12 cellular contexts compared by ENCODE assay signal in the genomic region with DNA sequence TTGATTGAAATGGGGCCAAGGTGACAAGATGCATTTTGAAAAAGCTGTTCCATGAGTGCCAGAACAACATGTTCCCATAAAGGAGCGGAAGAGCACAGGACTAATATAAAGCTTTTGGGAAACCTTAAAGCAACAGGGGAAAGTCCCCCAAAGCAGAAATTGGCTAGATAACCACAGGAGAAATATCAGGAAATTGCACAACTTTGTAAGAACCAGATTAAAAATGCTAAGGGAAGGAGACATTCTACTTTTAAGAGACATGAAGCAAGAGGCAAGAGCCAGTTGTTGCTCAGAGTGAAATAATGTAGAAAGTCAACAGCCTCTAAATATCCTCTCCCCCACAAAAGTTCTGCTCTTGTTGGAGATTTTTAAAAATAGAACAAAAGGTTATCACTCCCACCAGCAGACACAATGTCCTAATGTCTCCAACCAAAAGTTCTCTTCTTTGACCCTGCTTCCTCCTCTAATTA.
A peak's percentile ranks its signal among the peaks of the same experiment; 100 is the strongest.
DNase-seq lines count a peak whose midpoint lies in the region; ATAC-seq and TF ChIP-seq lines count a peak whose summit lies in the region.
"Had no signal": no experiment of that assay in that cellular context is flagged by ENCODE, and none has a peak within 500 bp of the region (broad histone marks: within the 10 kb centered on the region; RNA-seq: fewer than 3 reads in every experiment).

No MANE protein-coding gene starts in this region.

- H3K4me2 ChIP-seq in skeletal muscle satellite cell (ENCODE audit: low read length), result peak overlapping the region; percentile 23

- peak; percentile 65 to 74 for ATAC-seq in left cardiac atrium
- ATAC-seq in HG03025 (IDR thresholded peaks at IDR 0.05; ENCODE audit: low FRiP score, unreplicated experiment), result no peak
- no peak for ATAC-seq in stimulated activated effector memory CD8-positive, alpha-beta T cell treated with anti-CD3 and anti-CD28 coated beads, Interleukin-12 subunit alpha, Interleukin-12 subunit beta, amount 100 ng/mL, for 72 hours
- ATAC-seq: CD8-positive, alpha-beta T cell had no signal

- intact Hi-C loops in left cardiac atrium (cut with DNase I), result no loop called here

- H3K9ac ChIP-seq in skeletal muscle satellite cell (ENCODE audit: low read depth, low read length), result no peak overlapping the region

- H3K36me3 ChIP-seq in skeletal muscle satellite cell (ENCODE audit: insufficient read depth, low read length), result no peaks in the 10 kb centered on the region

- H3K27ac ChIP-seq in VCaP, result peak overlapping the region; percentile 36; the same call in 1 of the 2 replicates

- no peaks in the 10 kb centered on the region for H3K4me1 Mint-ChIP-seq in stimulated activated effector memory CD8-positive, alpha-beta T cell treated with anti-CD3 and anti-CD28 coated beads, Interleukin-12 subunit alpha, Interleukin-12 subunit beta, amount 100 ng/mL, for 72 hours

- no peaks in the 10 kb centered on the region for H3K36me3 Mint-ChIP-seq in stimulated activated effector memory CD8-positive, alpha-beta T cell treated with anti-CD3 and anti-CD28 coated beads, Interleukin-12 subunit alpha, Interleukin-12 subunit beta, amount 100 ng/mL, for 72 hours
- H3K36me3 Mint-ChIP-seq: CD8-positive, alpha-beta T cell had no signal

- no peak overlapping the region for H3K4me3 Mint-ChIP-seq in stimulated activated effector memory CD8-positive, alpha-beta T cell treated with anti-CD3 and anti-CD28 coated beads, Interleukin-12 subunit alpha, Interleukin-12 subunit beta, amount 100 ng/mL, for 72 hours
- H3K4me3 Mint-ChIP-seq: CD8-positive, alpha-beta T cell had no signal

- H3K4me1 ChIP-seq in skeletal muscle satellite cell (ENCODE audit: control insufficient read depth, insufficient read depth, low read length), result peaks cover 12% of the 10 kb centered on the region

- no peaks in the 10 kb centered on the region for H3K27me3 ChIP-seq in skeletal muscle satellite cell (ENCODE audit: control insufficient read depth, insufficient read depth, low read length)

- DNase-seq in HCEC 1CT, result peak; percentile 58
- DNase-seq in left cardiac atrium, result no peak
- DNase-seq in stimulated activated effector memory CD8-positive, alpha-beta T cell treated with anti-CD3 and anti-CD28 coated beads, Interleukin-12 subunit alpha, Interleukin-12 subunit beta, amount 100 ng/mL, for 72 hours (ENCODE audit: low spot score in 2 of 2), result no peak
- no peak for DNase-seq in cerebellar nuclear complex (lab: John Stamatoyannopoulos, UW)
- no peak for DNase-seq in retina
- DNase-seq: activated CD8-positive, alpha-beta memory T cell treated with anti-CD3 and anti-CD28 coated beads, Interleukin-2, amount 50 U/mL, for 4 hours; CD8-positive, alpha-beta T cell; NCI-H1930 had no signal

- H3K4me3 ChIP-seq in skeletal muscle satellite cell (ENCODE audit: low read length), result no peak overlapping the region

- no peak overlapping the region for H3K27ac Mint-ChIP-seq in stimulated activated effector memory CD8-positive, alpha-beta T cell treated with anti-CD3 and anti-CD28 coated beads, Interleukin-12 subunit alpha, Interleukin-12 subunit beta, amount 100 ng/mL, for 72 hours
- H3K27ac Mint-ChIP-seq: CD8-positive, alpha-beta T cell; progenitor cell of endocrine pancreas had no signal

- H3K9me3 ChIP-seq in skeletal muscle satellite cell (replicated peaks; ENCODE audit: low read length), result no peaks in the 10 kb centered on the region

- peaks cover 6% of the 10 kb centered on the region for H3K9me3 Mint-ChIP-seq in stimulated activated effector memory CD8-positive, alpha-beta T cell treated with anti-CD3 and anti-CD28 coated beads, Interleukin-12 subunit alpha, Interleukin-12 subunit beta, amount 100 ng/mL, for 72 hours

- no peak for TF ChIP-seq CTCF in VCaP (conservative IDR thresholded peaks at IDR 0.05)

Comparison
In these comparisons a context has a peak if more than half of its experiments do, and no peak if none do; other contexts are left out.
1. ATAC-seq: peak in left cardiac atrium (2 of 2); none in HG03025 (single experiment) and stimulated activated effector memory CD8-positive, alpha-beta T cell treated with anti-CD3 and anti-CD28 coated beads, Interleukin-12 subunit alpha, Interleukin-12 subunit beta, amount 100 ng/mL, for 72 hours (single experiment).